Comparison of ENCODE assay signal across 1 cellular context in the genomic region with DNA sequence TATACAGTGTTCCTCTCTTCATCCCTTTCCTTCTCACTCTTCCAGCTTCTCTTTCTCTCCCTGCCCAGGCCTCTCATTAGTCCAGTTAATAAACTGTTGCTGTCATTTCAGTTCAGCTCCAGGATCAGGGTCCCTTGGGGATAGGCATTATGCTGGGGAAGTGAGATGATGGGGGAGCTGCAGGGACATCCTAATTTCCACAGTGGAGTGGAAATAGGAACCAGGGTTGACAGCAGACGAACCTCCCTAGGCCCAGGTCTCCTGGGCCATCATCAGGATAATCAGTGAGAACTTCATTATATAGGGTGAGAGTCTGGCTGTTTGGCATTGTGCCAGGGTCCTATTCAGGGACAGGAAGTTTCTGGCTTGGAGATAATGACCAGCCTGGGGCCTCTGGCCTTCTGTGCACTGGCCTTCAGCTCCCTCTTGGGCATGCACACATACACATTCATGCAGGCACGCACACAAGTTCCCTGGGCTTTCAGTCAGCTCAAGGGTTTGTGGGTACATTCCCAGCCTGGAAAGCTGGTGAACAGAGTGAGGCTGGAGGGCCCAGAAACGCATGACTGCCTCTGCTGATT.
TF ChIP-seq lines count a peak whose summit lies in the region.

No MANE protein-coding gene starts in this region.

TF ChIP-seq in HEK293, 187 proteins besides CTCF, POLR2A, EP300 and RAD21 (continued from another document and continues in another):
- no peak for TF ChIP-seq ZNF473 (tag by site-specific recombination; IDR thresholded peaks at IDR 0.05)
- TF ChIP-seq GLI4 (tag by site-specific recombination; IDR thresholded peaks at IDR 0.05), result no peak
- TF ChIP-seq ZNF335 (tag by site-specific recombination; conservative IDR thresholded peaks at IDR 0.05), result peak; percentile 80
- no peak for TF ChIP-seq ZNF175 (tag by site-specific recombination; IDR thresholded peaks at IDR 0.05)
- TF ChIP-seq ZNF211 (tag by site-specific recombination; IDR thresholded peaks at IDR 0.05; ENCODE audit: low read depth), result no peak
- TF ChIP-seq, protein P1, sequence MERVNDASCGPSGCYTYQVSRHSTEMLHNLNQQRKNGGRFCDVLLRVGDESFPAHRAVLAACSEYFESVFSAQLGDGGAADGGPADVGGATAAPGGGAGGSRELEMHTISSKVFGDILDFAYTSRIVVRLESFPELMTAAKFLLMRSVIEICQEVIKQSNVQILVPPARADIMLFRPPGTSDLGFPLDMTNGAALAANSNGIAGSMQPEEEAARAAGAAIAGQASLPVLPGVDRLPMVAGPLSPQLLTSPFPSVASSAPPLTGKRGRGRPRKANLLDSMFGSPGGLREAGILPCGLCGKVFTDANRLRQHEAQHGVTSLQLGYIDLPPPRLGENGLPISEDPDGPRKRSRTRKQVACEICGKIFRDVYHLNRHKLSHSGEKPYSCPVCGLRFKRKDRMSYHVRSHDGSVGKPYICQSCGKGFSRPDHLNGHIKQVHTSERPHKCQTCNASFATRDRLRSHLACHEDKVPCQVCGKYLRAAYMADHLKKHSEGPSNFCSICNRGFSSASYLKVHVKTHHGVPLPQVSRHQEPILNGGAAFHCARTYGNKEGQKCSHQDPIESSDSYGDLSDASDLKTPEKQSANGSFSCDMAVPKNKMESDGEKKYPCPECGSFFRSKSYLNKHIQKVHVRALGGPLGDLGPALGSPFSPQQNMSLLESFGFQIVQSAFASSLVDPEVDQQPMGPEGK (tag by site-specific recombination; IDR thresholded peaks at IDR 0.05), result no peak
- TF ChIP-seq ZBTB8A (tag by site-specific recombination; IDR thresholded peaks at IDR 0.05), result no peak
- TF ChIP-seq ZNF48 (tag by site-specific recombination; IDR thresholded peaks at IDR 0.05), result no peak
- TF ChIP-seq ZNF133 (tag by site-specific recombination; IDR thresholded peaks at IDR 0.05), result no peak
- TF ChIP-seq, protein P2, sequence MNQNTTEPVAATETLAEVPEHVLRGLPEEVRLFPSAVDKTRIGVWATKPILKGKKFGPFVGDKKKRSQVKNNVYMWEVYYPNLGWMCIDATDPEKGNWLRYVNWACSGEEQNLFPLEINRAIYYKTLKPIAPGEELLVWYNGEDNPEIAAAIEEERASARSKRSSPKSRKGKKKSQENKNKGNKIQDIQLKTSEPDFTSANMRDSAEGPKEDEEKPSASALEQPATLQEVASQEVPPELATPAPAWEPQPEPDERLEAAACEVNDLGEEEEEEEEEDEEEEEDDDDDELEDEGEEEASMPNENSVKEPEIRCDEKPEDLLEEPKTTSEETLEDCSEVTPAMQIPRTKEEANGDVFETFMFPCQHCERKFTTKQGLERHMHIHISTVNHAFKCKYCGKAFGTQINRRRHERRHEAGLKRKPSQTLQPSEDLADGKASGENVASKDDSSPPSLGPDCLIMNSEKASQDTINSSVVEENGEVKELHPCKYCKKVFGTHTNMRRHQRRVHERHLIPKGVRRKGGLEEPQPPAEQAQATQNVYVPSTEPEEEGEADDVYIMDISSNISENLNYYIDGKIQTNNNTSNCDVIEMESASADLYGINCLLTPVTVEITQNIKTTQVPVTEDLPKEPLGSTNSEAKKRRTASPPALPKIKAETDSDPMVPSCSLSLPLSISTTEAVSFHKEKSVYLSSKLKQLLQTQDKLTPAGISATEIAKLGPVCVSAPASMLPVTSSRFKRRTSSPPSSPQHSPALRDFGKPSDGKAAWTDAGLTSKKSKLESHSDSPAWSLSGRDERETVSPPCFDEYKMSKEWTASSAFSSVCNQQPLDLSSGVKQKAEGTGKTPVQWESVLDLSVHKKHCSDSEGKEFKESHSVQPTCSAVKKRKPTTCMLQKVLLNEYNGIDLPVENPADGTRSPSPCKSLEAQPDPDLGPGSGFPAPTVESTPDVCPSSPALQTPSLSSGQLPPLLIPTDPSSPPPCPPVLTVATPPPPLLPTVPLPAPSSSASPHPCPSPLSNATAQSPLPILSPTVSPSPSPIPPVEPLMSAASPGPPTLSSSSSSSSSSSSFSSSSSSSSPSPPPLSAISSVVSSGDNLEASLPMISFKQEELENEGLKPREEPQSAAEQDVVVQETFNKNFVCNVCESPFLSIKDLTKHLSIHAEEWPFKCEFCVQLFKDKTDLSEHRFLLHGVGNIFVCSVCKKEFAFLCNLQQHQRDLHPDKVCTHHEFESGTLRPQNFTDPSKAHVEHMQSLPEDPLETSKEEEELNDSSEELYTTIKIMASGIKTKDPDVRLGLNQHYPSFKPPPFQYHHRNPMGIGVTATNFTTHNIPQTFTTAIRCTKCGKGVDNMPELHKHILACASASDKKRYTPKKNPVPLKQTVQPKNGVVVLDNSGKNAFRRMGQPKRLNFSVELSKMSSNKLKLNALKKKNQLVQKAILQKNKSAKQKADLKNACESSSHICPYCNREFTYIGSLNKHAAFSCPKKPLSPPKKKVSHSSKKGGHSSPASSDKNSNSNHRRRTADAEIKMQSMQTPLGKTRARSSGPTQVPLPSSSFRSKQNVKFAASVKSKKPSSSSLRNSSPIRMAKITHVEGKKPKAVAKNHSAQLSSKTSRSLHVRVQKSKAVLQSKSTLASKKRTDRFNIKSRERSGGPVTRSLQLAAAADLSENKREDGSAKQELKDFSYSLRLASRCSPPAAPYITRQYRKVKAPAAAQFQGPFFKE (tag by site-specific recombination; IDR thresholded peaks at IDR 0.05; ENCODE audit: borderline replicate concordance), result no peak
- no peak for TF ChIP-seq ZBTB7A (tag by site-specific recombination; IDR thresholded peaks at IDR 0.05; ENCODE audit: low read depth)
- TF ChIP-seq AEBP2 (tag by site-specific recombination; IDR thresholded peaks at IDR 0.05; ENCODE audit: borderline replicate concordance), result no peak
- TF ChIP-seq TRIM28 (IDR thresholded peaks at IDR 0.05; ENCODE audit: borderline replicate concordance, low read length), result 0 out of 2 replicates have a peak, but pooled peaks have one; percentile 52
- TF ChIP-seq HOXD13 (CRISPR knock-in tag; IDR thresholded peaks at IDR 0.05; ENCODE audit: borderline replicate concordance), result no peak
- TF ChIP-seq ZBTB48 (tag by site-specific recombination; IDR thresholded peaks at IDR 0.05), result peak; percentile 40; the same call in 1 of the 2 replicates
- TF ChIP-seq ZNF776 (tag by site-specific recombination; IDR thresholded peaks at IDR 0.05; ENCODE audit: borderline replicate concordance), result no peak
- 0 out of 2 replicates have a peak, but pooled peaks have one; percentile 45 for TF ChIP-seq ZNF660 (tag by site-specific recombination; IDR thresholded peaks at IDR 0.05)
- TF ChIP-seq ZNF184 (tag by site-specific recombination; IDR thresholded peaks at IDR 0.05), result no peak
- TF ChIP-seq ZNF18 (tag by site-specific recombination; IDR thresholded peaks at IDR 0.05), result 0 out of 2 replicates have a peak, but pooled peaks have one; percentile 25
- TF ChIP-seq ZNF324 (tag by site-specific recombination; IDR thresholded peaks at IDR 0.05), result no peak
- no peak for TF ChIP-seq HOXC10 (CRISPR knock-in tag; IDR thresholded peaks at IDR 0.05)
- TF ChIP-seq ZNF121 (tag by site-specific recombination; IDR thresholded peaks at IDR 0.05), result no peak
- TF ChIP-seq SETDB1 (IDR thresholded peaks at IDR 0.05; ENCODE audit: insufficient read length, low read length), result no peak
- 0 out of 2 replicates have a peak, but pooled peaks have one; percentile 15 for TF ChIP-seq SP7 (tag by site-specific recombination; IDR thresholded peaks at IDR 0.05)
- TF ChIP-seq ZNF37A (tag by site-specific recombination; IDR thresholded peaks at IDR 0.05), result no peak
- TF ChIP-seq ZIC2 (tag by site-specific recombination; IDR thresholded peaks at IDR 0.05), result no peak
- no peak for TF ChIP-seq ZNF311 (tag by site-specific recombination; IDR thresholded peaks at IDR 0.05; ENCODE audit: borderline replicate concordance)
- TF ChIP-seq ZFP69B (tag by site-specific recombination; IDR thresholded peaks at IDR 0.05), result no peak
- TF ChIP-seq, protein P3, sequence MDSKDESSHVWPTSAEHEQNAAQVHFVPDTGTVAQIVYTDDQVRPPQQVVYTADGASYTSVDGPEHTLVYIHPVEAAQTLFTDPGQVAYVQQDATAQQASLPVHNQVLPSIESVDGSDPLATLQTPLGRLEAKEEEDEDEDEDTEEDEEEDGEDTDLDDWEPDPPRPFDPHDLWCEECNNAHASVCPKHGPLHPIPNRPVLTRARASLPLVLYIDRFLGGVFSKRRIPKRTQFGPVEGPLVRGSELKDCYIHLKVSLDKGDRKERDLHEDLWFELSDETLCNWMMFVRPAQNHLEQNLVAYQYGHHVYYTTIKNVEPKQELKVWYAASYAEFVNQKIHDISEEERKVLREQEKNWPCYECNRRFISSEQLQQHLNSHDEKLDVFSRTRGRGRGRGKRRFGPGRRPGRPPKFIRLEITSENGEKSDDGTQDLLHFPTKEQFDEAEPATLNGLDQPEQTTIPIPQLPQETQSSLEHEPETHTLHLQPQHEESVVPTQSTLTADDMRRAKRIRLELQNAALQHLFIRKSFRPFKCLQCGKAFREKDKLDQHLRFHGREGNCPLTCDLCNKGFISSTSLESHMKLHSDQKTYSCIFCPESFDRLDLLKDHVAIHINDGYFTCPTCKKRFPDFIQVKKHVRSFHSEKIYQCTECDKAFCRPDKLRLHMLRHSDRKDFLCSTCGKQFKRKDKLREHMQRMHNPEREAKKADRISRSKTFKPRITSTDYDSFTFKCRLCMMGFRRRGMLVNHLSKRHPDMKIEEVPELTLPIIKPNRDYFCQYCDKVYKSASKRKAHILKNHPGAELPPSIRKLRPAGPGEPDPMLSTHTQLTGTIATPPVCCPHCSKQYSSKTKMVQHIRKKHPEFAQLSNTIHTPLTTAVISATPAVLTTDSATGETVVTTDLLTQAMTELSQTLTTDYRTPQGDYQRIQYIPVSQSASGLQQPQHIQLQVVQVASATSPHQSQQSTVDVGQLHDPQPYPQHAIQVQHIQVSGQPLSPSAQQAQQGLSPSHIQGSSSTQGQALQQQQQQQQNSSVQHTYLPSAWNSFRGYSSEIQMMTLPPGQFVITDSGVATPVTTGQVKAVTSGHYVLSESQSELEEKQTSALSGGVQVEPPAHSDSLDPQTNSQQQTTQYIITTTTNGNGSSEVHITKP (tag by site-specific recombination; IDR thresholded peaks at IDR 0.05), result no peak
- TF ChIP-seq, protein P4, sequence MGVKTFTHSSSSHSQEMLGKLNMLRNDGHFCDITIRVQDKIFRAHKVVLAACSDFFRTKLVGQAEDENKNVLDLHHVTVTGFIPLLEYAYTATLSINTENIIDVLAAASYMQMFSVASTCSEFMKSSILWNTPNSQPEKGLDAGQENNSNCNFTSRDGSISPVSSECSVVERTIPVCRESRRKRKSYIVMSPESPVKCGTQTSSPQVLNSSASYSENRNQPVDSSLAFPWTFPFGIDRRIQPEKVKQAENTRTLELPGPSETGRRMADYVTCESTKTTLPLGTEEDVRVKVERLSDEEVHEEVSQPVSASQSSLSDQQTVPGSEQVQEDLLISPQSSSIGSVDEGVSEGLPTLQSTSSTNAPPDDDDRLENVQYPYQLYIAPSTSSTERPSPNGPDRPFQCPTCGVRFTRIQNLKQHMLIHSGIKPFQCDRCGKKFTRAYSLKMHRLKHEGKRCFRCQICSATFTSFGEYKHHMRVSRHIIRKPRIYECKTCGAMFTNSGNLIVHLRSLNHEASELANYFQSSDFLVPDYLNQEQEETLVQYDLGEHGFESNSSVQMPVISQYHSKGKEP (tag by site-specific recombination; IDR thresholded peaks at IDR 0.05), result no peak
- no peak for TF ChIP-seq ZNF169 (tag by site-specific recombination; IDR thresholded peaks at IDR 0.05)
- peak; percentile 66; the same call in 1 of the 2 replicates for TF ChIP-seq ZBTB17 (tag by site-specific recombination; IDR thresholded peaks at IDR 0.05)
- no peak for TF ChIP-seq ZBTB10 (tag by site-specific recombination; IDR thresholded peaks at IDR 0.05)
- TF ChIP-seq MYNN (tag by site-specific recombination; IDR thresholded peaks at IDR 0.05; ENCODE audit: borderline replicate concordance), result no peak
- no peak for TF ChIP-seq ZFP37 (tag by site-specific recombination; IDR thresholded peaks at IDR 0.05)
